25 cellular contexts compared by ENCODE assay signal in genomic region chr9:3898371-3899218, GRCh38.
A peak's percentile ranks its signal among the peaks of the same experiment; 100 is the strongest.
DNase-seq lines count a peak whose midpoint lies in the region; ATAC-seq, FAIRE-seq and TF ChIP-seq lines count a peak whose summit lies in the region.
"Had no signal": no experiment of that assay in that cellular context is flagged by ENCODE, and none has a peak within 500 bp of the region (broad histone marks: within the 10 kb centered on the region; RNA-seq: fewer than 3 reads in every experiment).

No MANE protein-coding gene starts in this region.

- H3K4me1 ChIP-seq in cardiac muscle cell (ENCODE audit: low read depth) (peaks cover 14% of the 10 kb centered on the region), left ventricle myocardium inferior (peaks cover 9% of the 10 kb centered on the region), mucosa of descending colon (ENCODE audit: low read depth) (peaks cover 14% of the 10 kb centered on the region)
- H3K4me1 ChIP-seq: sigmoid colon had no signal

- H3K27ac ChIP-seq in cardiac muscle cell (no peak overlapping the region), left ventricle myocardium inferior (replicated peaks) (no peak overlapping the region)
- H3K27ac ChIP-seq: dorsolateral prefrontal cortex, heart right ventricle, neural progenitor cell, sigmoid colon, VCaP had no signal

- H3K27me3 ChIP-seq in cardiac muscle cell (no peaks in the 10 kb centered on the region), left ventricle myocardium inferior (ENCODE audit: low read depth) (peaks cover 5% of the 10 kb centered on the region)
- H3K27me3 ChIP-seq: dorsolateral prefrontal cortex, heart right ventricle, MG63, neural progenitor cell, sigmoid colon had no signal

- no peak for TF ChIP-seq CTCF in cardiac muscle cell (IDR thresholded peaks at IDR 0.05; ENCODE audit: low read depth, low read length)
- no peak for TF ChIP-seq CTCF in left ventricle myocardium inferior (IDR thresholded peaks at IDR 0.05; ENCODE audit: borderline replicate concordance)
- no peak for TF ChIP-seq CTCF in fibroblast of the aortic adventitia (IDR thresholded peaks at IDR 0.05; ENCODE audit: insufficient read depth, low read length)
- TF ChIP-seq CTCF in mucosa of descending colon (IDR thresholded peaks at IDR 0.05): no peak

- H3K4me3 ChIP-seq in cardiac muscle cell (no peak overlapping the region), left ventricle myocardium inferior (no peak overlapping the region), fibroblast of the aortic adventitia (ENCODE audit: low read depth, low read length) (no peak overlapping the region), mucosa of descending colon (no peak overlapping the region)
- H3K4me3 ChIP-seq: dorsolateral prefrontal cortex, heart right ventricle, MG63, neural progenitor cell, sigmoid colon had no signal

- peak; percentile 57 for ATAC-seq in mucosa of descending colon
- ATAC-seq in HG02642 (IDR thresholded peaks at IDR 0.05; ENCODE audit: poor library complexity, unreplicated experiment): no peak
- ATAC-seq in HG03354 (IDR thresholded peaks at IDR 0.05; ENCODE audit: poor library complexity, severe bottlenecking, unreplicated experiment): no peak
- ATAC-seq: activated T-cell treated with anti-CD3 and anti-CD28 coated beads, Interleukin-2, amount 50 U/mL, for 72 hours; CD8-positive, alpha-beta T cell; stimulated activated naive CD8-positive, alpha-beta T cell treated with anti-CD3 and anti-CD28 coated beads, Interleukin-15, amount 100 ng/mL, for 72 hours had no signal

- intact Hi-C loops in left ventricle myocardium inferior (cut with micrococcal nuclease) (no loop called here), mucosa of descending colon (cut with DNase I, micrococcal nuclease) (no loop called here)

- no peaks in the 10 kb centered on the region for H3K36me3 ChIP-seq in cardiac muscle cell
- H3K36me3 ChIP-seq in left ventricle myocardium inferior: no peaks in the 10 kb centered on the region
- no peaks in the 10 kb centered on the region for H3K36me3 ChIP-seq in mucosa of descending colon (ENCODE audit: low read depth)
- H3K36me3 ChIP-seq: heart right ventricle, MG63, sigmoid colon had no signal

- TF ChIP-seq POLR2A in H54 (IDR thresholded peaks at IDR 0.05; ENCODE audit: low read depth, low read length): no peak

- H3K9me3 ChIP-seq in cardiac muscle cell (ENCODE audit: low read depth) (no peaks in the 10 kb centered on the region), left ventricle myocardium inferior (replicated peaks) (no peaks in the 10 kb centered on the region), mucosa of descending colon (no peaks in the 10 kb centered on the region)
- H3K9me3 ChIP-seq: heart right ventricle, MG63, sigmoid colon had no signal

- FAIRE-seq in H54 (lab: Jason Lieb, UNC): no peak

- DNase-seq in cardiac muscle cell (ENCODE audit: low read depth in 1 of 2, low spot score in 1 of 2): peak; percentile 5 to 56
- no peak for DNase-seq in left ventricle myocardium inferior
- DNase-seq in fibroblast of the aortic adventitia (ENCODE audit: low read depth): peak; percentile 62
- peak; percentile 22 to 47 (median 39) for DNase-seq in mucosa of descending colon
- DNase-seq in H54 (ENCODE audit: insufficient read length, low spot score): no peak
- DNase-seq in KG1 (lab: John Stamatoyannopoulos, UW): no peak
- DNase-seq: activated CD4-positive, alpha-beta T cell treated with anti-CD3 and anti-CD28 coated beads, Interleukin-2, amount 10 ng/mL, durations not matched to agents 7 days and 5 days; activated naive CD4-positive, alpha-beta T cell treated with anti-CD3 and anti-CD28 coated beads for 36 hours; activated T-cell treated with anti-CD3 and anti-CD28 coated beads, Interleukin-2, amount 50 U/mL, for 72 hours; AML-193; CD8-positive, alpha-beta T cell; DMS153; dorsolateral prefrontal cortex; foreskin fibroblast; heart right ventricle; MG63; NCI-H1417 treated with DMSO at 0.1 percent for 48 hours; NCI-H524; sigmoid colon; stimulated activated naive CD8-positive, alpha-beta T cell treated with anti-CD3 and anti-CD28 coated beads, Interleukin-15, amount 100 ng/mL, for 72 hours; T-helper 2 cell had no signal

Comparison
In these comparisons a context has a peak if more than half of its experiments do, and no peak if none do; other contexts are left out.
1. DNase-seq: peak in cardiac muscle cell (2 of 2), fibroblast of the aortic adventitia (single experiment) and mucosa of descending colon (3 of 3); none in left ventricle myocardium inferior (single experiment), H54 (single experiment) and KG1 (single experiment).